In genomic region chr12:131735153-131735456, GRCh38 we compare ENCODE assay signal across 18 cellular contexts. TPM values are rescaled to one million over a fixed set of nuclear protein-coding genes. Genes with fewer than 3 reads are reported as not detected.
DNase-seq lines count a peak whose midpoint lies in the region; ATAC-seq and TF ChIP-seq lines count a peak whose summit lies in the region.
"Had no signal": no experiment of that assay in that cellular context is flagged by ENCODE, and none has a peak within 500 bp of the region (broad histone marks: within the 10 kb centered on the region; RNA-seq: fewer than 3 reads in every experiment).

No MANE protein-coding gene starts in this region.

- H3K4me3 ChIP-seq in GM23338 (no peak overlapping the region), parathyroid adenoma (ENCODE audit: low read depth, low read length) (no peak overlapping the region), WERI-Rb-1 (ENCODE audit: low read depth, low read length) (no peak overlapping the region)

- no peak overlapping the region for H3K9ac ChIP-seq in parathyroid adenoma

- H3K4me2 ChIP-seq in GM23338 (no peak overlapping the region), parathyroid adenoma (ENCODE audit: low read length) (no peak overlapping the region)

- H2AFZ ChIP-seq in GM23338: no peak overlapping the region
- no peak overlapping the region for H2AFZ ChIP-seq in parathyroid adenoma

- no peaks in the 10 kb centered on the region for H3F3A ChIP-seq in GM23338 (replicated peaks; ENCODE audit: low read depth)

- H3K27ac Mint-ChIP-seq in activated CD4-positive, alpha-beta T cell treated with anti-CD3 and anti-CD28 coated beads for 36 hours: no peak overlapping the region
- H3K27ac Mint-ChIP-seq in GM23338 (peak overlapping the region; percentile 52; the same call in 1 of the 2 replicates), WTC11 (peak overlapping the region; percentile 73; the same call in 1 of the 2 replicates)
- H3K27ac Mint-ChIP-seq: CD8-positive, alpha-beta T cell had no signal

- H3K9me2 ChIP-seq in GM23338 (ENCODE audit: insufficient read depth): no peaks in the 10 kb centered on the region

- no peaks in the 10 kb centered on the region for H3K4me1 Mint-ChIP-seq in activated CD4-positive, alpha-beta T cell treated with anti-CD3 and anti-CD28 coated beads for 36 hours
- peaks cover 45% of the 10 kb centered on the region for H3K4me1 Mint-ChIP-seq in GM23338
- peaks cover 36% of the 10 kb centered on the region for H3K4me1 Mint-ChIP-seq in WTC11
- H3K4me1 Mint-ChIP-seq: CD14-positive monocyte had no signal

- TF ChIP-seq CTCF in GM23338 (conservative IDR thresholded peaks at IDR 0.05; ENCODE audit: low read depth in 2 of 2) (no peak), WTC11 (IDR thresholded peaks at IDR 0.05) (no peak), parathyroid adenoma (IDR thresholded peaks at IDR 0.05) (no peak), WERI-Rb-1 (IDR thresholded peaks at IDR 0.05; ENCODE audit: low read depth, low read length) (no peak)

- intact Hi-C loops in activated CD4-positive, alpha-beta T cell treated with anti-CD3 and anti-CD28 coated beads for 36 hours (cut with DNase I, micrococcal nuclease): no loop called here

- H3K36me3 ChIP-seq in GM23338 (ENCODE audit: insufficient read depth): peaks cover 19% of the 10 kb centered on the region
- no peaks in the 10 kb centered on the region for H3K36me3 ChIP-seq in parathyroid adenoma (ENCODE audit: control insufficient read depth, insufficient read depth, low read length)
- peaks cover 55% of the 10 kb centered on the region for H3K36me3 ChIP-seq in WERI-Rb-1

- peaks cover 35% of the 10 kb centered on the region for H3K36me3 Mint-ChIP-seq in activated CD4-positive, alpha-beta T cell treated with anti-CD3 and anti-CD28 coated beads for 36 hours (ENCODE audit: low read depth)
- H3K36me3 Mint-ChIP-seq in GM23338 (ENCODE audit: low read depth) (peaks cover 71% of the 10 kb centered on the region), WTC11 (peaks cover 60% of the 10 kb centered on the region)

- no peaks in the 10 kb centered on the region for H3K27me3 Mint-ChIP-seq in activated CD4-positive, alpha-beta T cell treated with anti-CD3 and anti-CD28 coated beads for 36 hours
- H3K27me3 Mint-ChIP-seq in GM23338 (ENCODE audit: insufficient read depth, low read depth, poor library complexity) (peaks cover 6% of the 10 kb centered on the region), WTC11 (ENCODE audit: low read depth) (no peaks in the 10 kb centered on the region)

- no peaks in the 10 kb centered on the region for H3K9me3 Mint-ChIP-seq in activated CD4-positive, alpha-beta T cell treated with anti-CD3 and anti-CD28 coated beads for 36 hours (ENCODE audit: low read depth)
- H3K9me3 Mint-ChIP-seq in GM23338: no peaks in the 10 kb centered on the region
- no peaks in the 10 kb centered on the region for H3K9me3 Mint-ChIP-seq in WTC11
- H3K9me3 Mint-ChIP-seq: CD14-positive monocyte; CD8-positive, alpha-beta T cell had no signal

- H3K27ac ChIP-seq in GM23338 (ENCODE audit: low read depth): 0 out of 2 replicates have a peak overlapping the region, but pooled peaks have one; percentile 11
- H3K27ac ChIP-seq in parathyroid adenoma: peak overlapping the region; percentile 59
- H3K27ac ChIP-seq in WERI-Rb-1: no peak overlapping the region
- H3K27ac ChIP-seq: 22Rv1, HL-60 had no signal

- H3K27me3 ChIP-seq in GM23338 (ENCODE audit: insufficient read depth): no peaks in the 10 kb centered on the region
- H3K27me3 ChIP-seq in parathyroid adenoma (ENCODE audit: control insufficient read depth, insufficient read depth, low read length): no peaks in the 10 kb centered on the region
- no peaks in the 10 kb centered on the region for H3K27me3 ChIP-seq in WERI-Rb-1 (ENCODE audit: insufficient read depth, low read depth, severe bottlenecking)

- POLR2A ChIA-PET in activated CD4-positive, alpha-beta T cell treated with anti-CD3 and anti-CD28 coated beads for 36 hours (lab: Charles Lee): interaction anchor here (1.0 kb wide), 1 partner anchor 9 kb away, joined by 3 read pairs; no protein-coding TSS in a partner anchor
- POLR2A ChIA-PET in WTC11 (lab: Charles Lee): no interaction called here

- peaks cover 13% of the 10 kb centered on the region for H3K4me1 ChIP-seq in GM23338 (ENCODE audit: insufficient read depth)
- H3K4me1 ChIP-seq in parathyroid adenoma: peaks cover 9% of the 10 kb centered on the region

- CTCF ChIA-PET in activated CD4-positive, alpha-beta T cell treated with anti-CD3 and anti-CD28 coated beads for 36 hours (lab: Charles Lee): interaction anchor here (0.5 kb wide), 1 partner anchor 290 kb away, joined by 3 read pairs; no protein-coding TSS in a partner anchor
- CTCF ChIA-PET in WTC11 (lab: Charles Lee): interaction anchor here (1.4 kb wide), 1 partner anchor 20 kb away, joined by 4 read pairs; no protein-coding TSS in a partner anchor

- H3K4me3 Mint-ChIP-seq in activated CD4-positive, alpha-beta T cell treated with anti-CD3 and anti-CD28 coated beads for 36 hours: no peak overlapping the region
- H3K4me3 Mint-ChIP-seq in GM23338 (no peak overlapping the region), WTC11 (no peak overlapping the region)
- H3K4me3 Mint-ChIP-seq: CD14-positive monocyte; CD8-positive, alpha-beta T cell had no signal

- DNase-seq in activated CD4-positive, alpha-beta T cell treated with anti-CD3 and anti-CD28 coated beads for 48 hours: peak; percentile 24
- DNase-seq in activated CD4-positive, alpha-beta T cell treated with anti-CD3 and anti-CD28 coated beads for 36 hours: no peak
- DNase-seq in GM23338 (ENCODE audit: low spot score): no peak
- no peak for DNase-seq in WTC11 (ENCODE audit: low spot score)
- DNase-seq in NCI-H2081 treated with DMSO at 0.1 percent for 48 hours (lab: John Stamatoyannopoulos, UW): no peak
- DNase-seq in WERI-Rb-1: no peak
- DNase-seq: CD8-positive, alpha-beta T cell; COR-L47; DMS153; DMS79 treated with DMSO at 0.1 percent for 48 hours; EL; GOT3 had no signal

- H3K9me3 ChIP-seq in parathyroid adenoma (ENCODE audit: control insufficient read depth, low read length): no peaks in the 10 kb centered on the region
- no peaks in the 10 kb centered on the region for H3K9me3 ChIP-seq in WERI-Rb-1 (ENCODE audit: severe bottlenecking)

- H3K79me2 ChIP-seq in GM23338 (replicated peaks; ENCODE audit: insufficient read depth) (peaks cover 18% of the 10 kb centered on the region), parathyroid adenoma (peaks cover 9% of the 10 kb centered on the region)

- no peaks in the 10 kb centered on the region; the same call in 1 of the 2 replicates for H4K20me1 ChIP-seq in GM23338 (replicated peaks; ENCODE audit: insufficient read depth)

- ATAC-seq in activated CD4-positive, alpha-beta T cell treated with anti-CD3 and anti-CD28 coated beads for 36 hours: no peak
- ATAC-seq in GM23338 (no peak), WTC11 (no peak), GM19397 (IDR thresholded peaks at IDR 0.05; ENCODE audit: unreplicated experiment) (no peak)
- ATAC-seq: CD8-positive, alpha-beta T cell; HCT116 had no signal

TF ChIP-seq in GM23338, 12 proteins besides CTCF, POLR2A, EP300 and RAD21 (continues in another document):
- no peak for TF ChIP-seq ZNF331 (CRISPR knock-in tag; IDR thresholded peaks at IDR 0.05; ENCODE audit: low read depth)

TF ChIP-seq in WTC11, 78 proteins besides CTCF, POLR2A, EP300 and RAD21:
- TF ChIP-seq, protein P1, sequence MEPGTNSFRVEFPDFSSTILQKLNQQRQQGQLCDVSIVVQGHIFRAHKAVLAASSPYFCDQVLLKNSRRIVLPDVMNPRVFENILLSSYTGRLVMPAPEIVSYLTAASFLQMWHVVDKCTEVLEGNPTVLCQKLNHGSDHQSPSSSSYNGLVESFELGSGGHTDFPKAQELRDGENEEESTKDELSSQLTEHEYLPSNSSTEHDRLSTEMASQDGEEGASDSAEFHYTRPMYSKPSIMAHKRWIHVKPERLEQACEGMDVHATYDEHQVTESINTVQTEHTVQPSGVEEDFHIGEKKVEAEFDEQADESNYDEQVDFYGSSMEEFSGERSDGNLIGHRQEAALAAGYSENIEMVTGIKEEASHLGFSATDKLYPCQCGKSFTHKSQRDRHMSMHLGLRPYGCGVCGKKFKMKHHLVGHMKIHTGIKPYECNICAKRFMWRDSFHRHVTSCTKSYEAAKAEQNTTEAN (CRISPR knock-in tag; IDR thresholded peaks at IDR 0.05): no peak
- TF ChIP-seq KAT7 (CRISPR knock-in tag; IDR thresholded peaks at IDR 0.05; ENCODE audit: borderline replicate concordance) (no peak), FOXK1 (CRISPR knock-in tag; IDR thresholded peaks at IDR 0.05) (no peak), RELA (CRISPR knock-in tag; IDR thresholded peaks at IDR 0.05; ENCODE audit: borderline replicate concordance) (no peak)
- TF ChIP-seq, protein P2, sequence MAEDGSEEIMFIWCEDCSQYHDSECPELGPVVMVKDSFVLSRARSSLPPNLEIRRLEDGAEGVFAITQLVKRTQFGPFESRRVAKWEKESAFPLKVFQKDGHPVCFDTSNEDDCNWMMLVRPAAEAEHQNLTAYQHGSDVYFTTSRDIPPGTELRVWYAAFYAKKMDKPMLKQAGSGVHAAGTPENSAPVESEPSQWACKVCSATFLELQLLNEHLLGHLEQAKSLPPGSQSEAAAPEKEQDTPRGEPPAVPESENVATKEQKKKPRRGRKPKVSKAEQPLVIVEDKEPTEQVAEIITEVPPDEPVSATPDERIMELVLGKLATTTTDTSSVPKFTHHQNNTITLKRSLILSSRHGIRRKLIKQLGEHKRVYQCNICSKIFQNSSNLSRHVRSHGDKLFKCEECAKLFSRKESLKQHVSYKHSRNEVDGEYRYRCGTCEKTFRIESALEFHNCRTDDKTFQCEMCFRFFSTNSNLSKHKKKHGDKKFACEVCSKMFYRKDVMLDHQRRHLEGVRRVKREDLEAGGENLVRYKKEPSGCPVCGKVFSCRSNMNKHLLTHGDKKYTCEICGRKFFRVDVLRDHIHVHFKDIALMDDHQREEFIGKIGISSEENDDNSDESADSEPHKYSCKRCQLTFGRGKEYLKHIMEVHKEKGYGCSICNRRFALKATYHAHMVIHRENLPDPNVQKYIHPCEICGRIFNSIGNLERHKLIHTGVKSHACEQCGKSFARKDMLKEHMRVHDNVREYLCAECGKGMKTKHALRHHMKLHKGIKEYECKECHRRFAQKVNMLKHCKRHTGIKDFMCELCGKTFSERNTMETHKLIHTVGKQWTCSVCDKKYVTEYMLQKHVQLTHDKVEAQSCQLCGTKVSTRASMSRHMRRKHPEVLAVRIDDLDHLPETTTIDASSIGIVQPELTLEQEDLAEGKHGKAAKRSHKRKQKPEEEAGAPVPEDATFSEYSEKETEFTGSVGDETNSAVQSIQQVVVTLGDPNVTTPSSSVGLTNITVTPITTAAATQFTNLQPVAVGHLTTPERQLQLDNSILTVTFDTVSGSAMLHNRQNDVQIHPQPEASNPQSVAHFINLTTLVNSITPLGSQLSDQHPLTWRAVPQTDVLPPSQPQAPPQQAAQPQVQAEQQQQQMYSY (CRISPR knock-in tag; IDR thresholded peaks at IDR 0.05): no peak

RNA-seq across cellular contexts. Expression of gene SFSWAP, which starts 24.2 kb away (rescaled TPM):
- total RNA-seq in activated CD4-positive, alpha-beta T cell treated with anti-CD3 and anti-CD28 coated beads for 36 hours: 10 to 100 TPM; 47.9 to 73.1 TPM
- total RNA-seq in GM23338 (2014; rRNA removed; shearing (Covaris generic)): 36.2 and 41.0 TPM in 2 replicates
- 49.0 and 49.8 TPM in 2 replicates for polyA plus RNA-seq in GM23338 (2016; fragmentation: Nextera tagmentation; extraction: Ambion mirVana)
- total RNA-seq in WTC11 (2021): 59.4 to 76.3 TPM (median 63.4 TPM) in 3 replicates
